17 cellular contexts compared by ENCODE assay signal in the genomic region with DNA sequence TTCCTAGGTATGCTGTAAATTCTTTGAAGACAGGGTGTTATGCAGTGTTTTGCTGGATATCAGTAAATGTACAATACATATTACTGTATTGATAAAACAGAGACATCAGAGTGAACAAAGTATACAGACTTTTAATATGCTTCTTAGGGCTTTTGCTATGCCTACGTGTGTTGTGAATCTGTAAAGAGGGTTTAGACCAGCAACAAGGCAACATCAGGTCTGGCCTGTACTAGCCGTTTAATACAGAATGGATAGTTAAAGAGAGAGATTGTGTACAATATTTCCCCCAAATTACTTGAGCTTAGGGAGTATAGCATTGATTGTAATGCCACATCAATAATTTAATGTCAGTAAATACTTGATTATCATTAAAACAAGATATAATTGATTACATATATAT.
A peak's percentile ranks its signal among the peaks of the same experiment; 100 is the strongest.
DNase-seq lines count a peak whose midpoint lies in the region; ATAC-seq and TF ChIP-seq lines count a peak whose summit lies in the region.
"Had no signal": no experiment of that assay in that cellular context is flagged by ENCODE, and none has a peak within 500 bp of the region (broad histone marks: within the 10 kb centered on the region; RNA-seq: fewer than 3 reads in every experiment).

No MANE protein-coding gene starts in this region.

- no peak for TF ChIP-seq CTCF in KMS-11 (conservative IDR thresholded peaks at IDR 0.05; ENCODE audit: low read depth, low read length)
- TF ChIP-seq CTCF in left lung (IDR thresholded peaks at IDR 0.05) = no peak

- H3K79me2 ChIP-seq in KMS-11 (ENCODE audit: insufficient read depth, low read depth) = peaks cover 5% of the 10 kb centered on the region; the same call in 1 of the 2 replicates

- H3K4me1 Mint-ChIP-seq in activated T-helper 17 cell treated with anti-CD3 and anti-CD28 coated beads, Interleukin-2, amount 50 U/mL, for 72 hours = peaks cover 5% of the 10 kb centered on the region
- no peaks in the 10 kb centered on the region for H3K4me1 Mint-ChIP-seq in stimulated activated effector memory CD8-positive, alpha-beta T cell treated with anti-CD3 and anti-CD28 coated beads, Interleukin-12 subunit alpha, Interleukin-12 subunit beta, amount 100 ng/mL, for 72 hours

- H3K9ac ChIP-seq in KMS-11 = no peak overlapping the region

- H3K27me3 ChIP-seq in KMS-11 (ENCODE audit: insufficient read depth, low read depth) = no peaks in the 10 kb centered on the region
- no peaks in the 10 kb centered on the region for H3K27me3 ChIP-seq in left lung
- H3K27me3 ChIP-seq: esophagus muscularis mucosa had no signal

- peak overlapping the region; percentile 41; the same call in 1 of the 2 replicates for H3K4me2 ChIP-seq in KMS-11
- H3K4me2 ChIP-seq: PC-9 had no signal

- no peaks in the 10 kb centered on the region for H3K36me3 Mint-ChIP-seq in activated T-helper 17 cell treated with anti-CD3 and anti-CD28 coated beads, Interleukin-2, amount 50 U/mL, for 72 hours (ENCODE audit: low read depth)
- no peaks in the 10 kb centered on the region for H3K36me3 Mint-ChIP-seq in stimulated activated effector memory CD8-positive, alpha-beta T cell treated with anti-CD3 and anti-CD28 coated beads, Interleukin-12 subunit alpha, Interleukin-12 subunit beta, amount 100 ng/mL, for 72 hours

- no peak overlapping the region for H3K4me3 ChIP-seq in KMS-11 (IDR thresholded peaks at IDR 0.05; ENCODE audit: insufficient read depth, low read depth, low read length)
- no peak overlapping the region for H3K4me3 ChIP-seq in left lung
- H3K4me3 ChIP-seq: esophagus muscularis mucosa, PC-9 had no signal

- H3K27ac ChIP-seq in KMS-11 (no peak overlapping the region; the same call in 1 of the 2 replicates), left lung (no peak overlapping the region)
- H3K27ac ChIP-seq: esophagus muscularis mucosa, PC-9 had no signal

- no peak overlapping the region for H2AFZ ChIP-seq in KMS-11 (ENCODE audit: low read depth)
- H2AFZ ChIP-seq: PC-9 had no signal

- no peaks in the 10 kb centered on the region for H4K20me1 ChIP-seq in KMS-11 (ENCODE audit: insufficient read depth)

- intact Hi-C loops in left lung (cut with DNase I) = loop anchor here in 1 of 2 donors (5.0 kb wide), 1 partner anchor 252 kb away; no protein-coding TSS in a partner anchor

- DNase-seq in left lung (no peak), DMS79 (lab: John Stamatoyannopoulos, UW) (no peak), putamen (ENCODE audit: low spot score) (no peak)
- no peak for DNase-seq in stimulated activated effector memory CD8-positive, alpha-beta T cell treated with anti-CD3 and anti-CD28 coated beads, Interleukin-12 subunit alpha, Interleukin-12 subunit beta, amount 100 ng/mL, for 72 hours (ENCODE audit: low spot score in 2 of 2)
- DNase-seq: activated CD8-positive, alpha-beta memory T cell treated with anti-CD3 and anti-CD28 coated beads for 24 hours; activated naive CD4-positive, alpha-beta T cell; activated T-cell treated with anti-CD3 and anti-CD28 coated beads, Interleukin-2, amount 50 U/mL, for 24 hours; left colon; stimulated activated naive CD8-positive, alpha-beta T cell treated with anti-CD3 and anti-CD28 coated beads, Interleukin-15, Interleukin-2, amounts not matched to agents 100 U/mL and 50 U/mL, for 24 hours had no signal

- H3K4me1 ChIP-seq in KMS-11 (ENCODE audit: low read depth, poor library complexity, severe bottlenecking) (peaks cover 33% of the 10 kb centered on the region), left lung (no peaks in the 10 kb centered on the region)

- H3K27me3 Mint-ChIP-seq in activated T-helper 17 cell treated with anti-CD3 and anti-CD28 coated beads, Interleukin-2, amount 50 U/mL, for 72 hours = no peaks in the 10 kb centered on the region
- H3K27me3 Mint-ChIP-seq: activated T-cell treated with anti-CD3 and anti-CD28 coated beads, Interleukin-2, amount 50 U/mL, for 24 hours; effector memory CD8-positive, alpha-beta T cell; naive thymus-derived CD8-positive, alpha-beta T cell had no signal

- H3K9me3 Mint-ChIP-seq in activated T-helper 17 cell treated with anti-CD3 and anti-CD28 coated beads, Interleukin-2, amount 50 U/mL, for 72 hours = no peaks in the 10 kb centered on the region
- no peaks in the 10 kb centered on the region for H3K9me3 Mint-ChIP-seq in stimulated activated effector memory CD8-positive, alpha-beta T cell treated with anti-CD3 and anti-CD28 coated beads, Interleukin-12 subunit alpha, Interleukin-12 subunit beta, amount 100 ng/mL, for 72 hours
- H3K9me3 Mint-ChIP-seq: activated T-cell treated with anti-CD3 and anti-CD28 coated beads, Interleukin-2, amount 50 U/mL, for 24 hours; effector memory CD8-positive, alpha-beta T cell; naive thymus-derived CD8-positive, alpha-beta T cell had no signal

- H3K4me3 Mint-ChIP-seq in activated T-helper 17 cell treated with anti-CD3 and anti-CD28 coated beads, Interleukin-2, amount 50 U/mL, for 72 hours = no peak overlapping the region
- H3K4me3 Mint-ChIP-seq in stimulated activated effector memory CD8-positive, alpha-beta T cell treated with anti-CD3 and anti-CD28 coated beads, Interleukin-12 subunit alpha, Interleukin-12 subunit beta, amount 100 ng/mL, for 72 hours = no peak overlapping the region
- H3K4me3 Mint-ChIP-seq: activated T-cell treated with anti-CD3 and anti-CD28 coated beads, Interleukin-2, amount 50 U/mL, for 24 hours; effector memory CD8-positive, alpha-beta T cell; naive thymus-derived CD8-positive, alpha-beta T cell had no signal

- H3K36me3 ChIP-seq in KMS-11 (ENCODE audit: insufficient read depth) = no peaks in the 10 kb centered on the region
- peaks cover 0 to 45% of the 10 kb centered on the region in 2 donors for H3K36me3 ChIP-seq in left lung

- ATAC-seq in GM18867 (IDR thresholded peaks at IDR 0.05; ENCODE audit: unreplicated experiment) (peak; percentile 7), GM21528 (IDR thresholded peaks at IDR 0.05; ENCODE audit: low FRiP score, unreplicated experiment) (peak; percentile 17), left lung (peak; percentile 30)
- no peak for ATAC-seq in activated T-helper 17 cell treated with anti-CD3 and anti-CD28 coated beads, Interleukin-2, amount 50 U/mL, for 72 hours (replicated peaks)
- no peak for ATAC-seq in stimulated activated effector memory CD8-positive, alpha-beta T cell treated with anti-CD3 and anti-CD28 coated beads, Interleukin-12 subunit alpha, Interleukin-12 subunit beta, amount 100 ng/mL, for 72 hours

- H3K27ac Mint-ChIP-seq in activated T-helper 17 cell treated with anti-CD3 and anti-CD28 coated beads, Interleukin-2, amount 50 U/mL, for 72 hours = no peak overlapping the region
- H3K27ac Mint-ChIP-seq in stimulated activated effector memory CD8-positive, alpha-beta T cell treated with anti-CD3 and anti-CD28 coated beads, Interleukin-12 subunit alpha, Interleukin-12 subunit beta, amount 100 ng/mL, for 72 hours = no peak overlapping the region
- H3K27ac Mint-ChIP-seq: effector memory CD8-positive, alpha-beta T cell; naive thymus-derived CD8-positive, alpha-beta T cell had no signal

- H3K9me3 ChIP-seq in left lung = no peaks in the 10 kb centered on the region
- H3K9me3 ChIP-seq: esophagus muscularis mucosa had no signal

Comparison
In these comparisons a context has a peak if more than half of its experiments do, and no peak if none do; other contexts are left out.
1. ATAC-seq: peak in GM18867 (single experiment), GM21528 (single experiment) and left lung (single experiment); none in activated T-helper 17 cell treated with anti-CD3 and anti-CD28 coated beads, Interleukin-2, amount 50 U/mL, for 72 hours (single experiment) and stimulated activated effector memory CD8-positive, alpha-beta T cell treated with anti-CD3 and anti-CD28 coated beads, Interleukin-12 subunit alpha, Interleukin-12 subunit beta, amount 100 ng/mL, for 72 hours (single experiment).